In genomic region chr1:54483875-54484437, GRCh38 we compare ENCODE assay signal across 26 cellular contexts.
DNase-seq lines count a peak whose midpoint lies in the region; FAIRE-seq and TF ChIP-seq lines count a peak whose summit lies in the region.
"Had no signal": no experiment of that assay in that cellular context is flagged by ENCODE, and none has a peak within 500 bp of the region (broad histone marks: within the 10 kb centered on the region; RNA-seq: fewer than 3 reads in every experiment).

No MANE protein-coding gene starts in this region.

- no peaks in the 10 kb centered on the region for H3K27me3 Mint-ChIP-seq in activated naive CD8-positive, alpha-beta T cell
- H3K27me3 Mint-ChIP-seq in activated naive CD8-positive, alpha-beta T cell treated with anti-CD3 and anti-CD28 coated beads for 36 hours: no peaks in the 10 kb centered on the region
- peaks cover 28% of the 10 kb centered on the region for H3K27me3 Mint-ChIP-seq in astrocyte (ENCODE audit: low read depth, unreplicated experiment)
- peaks cover 8% of the 10 kb centered on the region for H3K27me3 Mint-ChIP-seq in HFFc6 (ENCODE audit: insufficient read depth)
- peaks cover 12% of the 10 kb centered on the region for H3K27me3 Mint-ChIP-seq in osteocyte (ENCODE audit: unreplicated experiment)
- H3K27me3 Mint-ChIP-seq: activated T-helper 17 cell treated with anti-CD3 and anti-CD28 coated beads, Interleukin-2, amount 50 U/mL, for 72 hours had no signal

- no peak overlapping the region for H3K4me3 ChIP-seq in astrocyte (ENCODE audit: insufficient read depth, low read depth, low read length)
- no peak overlapping the region for H3K4me3 ChIP-seq in mesendoderm (ENCODE audit: low read length)
- H3K4me3 ChIP-seq in uterus: no peak overlapping the region
- H3K4me3 ChIP-seq: GM12878, HAP-1, heart left ventricle, skin epidermis, tibial nerve had no signal

- H3K4me1 ChIP-seq in astrocyte (ENCODE audit: insufficient read depth, low read length): peaks cover 12% of the 10 kb centered on the region
- peaks cover 13% of the 10 kb centered on the region for H3K4me1 ChIP-seq in mesendoderm (ENCODE audit: control insufficient read depth, low read depth, low read length)
- no peaks in the 10 kb centered on the region for H3K4me1 ChIP-seq in uterus

- H3K4me1 Mint-ChIP-seq in activated naive CD8-positive, alpha-beta T cell (ENCODE audit: low read depth): peaks cover 55% of the 10 kb centered on the region
- peaks cover 50% of the 10 kb centered on the region for H3K4me1 Mint-ChIP-seq in activated naive CD8-positive, alpha-beta T cell treated with anti-CD3 and anti-CD28 coated beads for 36 hours
- peaks cover 18% of the 10 kb centered on the region for H3K4me1 Mint-ChIP-seq in astrocyte (ENCODE audit: low read depth, unreplicated experiment)
- peaks cover 26% of the 10 kb centered on the region for H3K4me1 Mint-ChIP-seq in HFFc6 (ENCODE audit: low read depth)
- H3K4me1 Mint-ChIP-seq in osteocyte (ENCODE audit: unreplicated experiment): peaks cover 31% of the 10 kb centered on the region

- no peak overlapping the region for H2BK120ac ChIP-seq in mesendoderm (ENCODE audit: low read depth, low read length)

- no peak overlapping the region for H2AFZ ChIP-seq in astrocyte (ENCODE audit: low read depth, low read length)

- H3K79me1 ChIP-seq in mesendoderm (ENCODE audit: low read length): no peaks in the 10 kb centered on the region

- no peak overlapping the region for H3K4me3 Mint-ChIP-seq in activated naive CD8-positive, alpha-beta T cell
- H3K4me3 Mint-ChIP-seq in activated naive CD8-positive, alpha-beta T cell treated with anti-CD3 and anti-CD28 coated beads for 36 hours: no peak overlapping the region
- no peak overlapping the region for H3K4me3 Mint-ChIP-seq in astrocyte (ENCODE audit: unreplicated experiment)
- H3K4me3 Mint-ChIP-seq in HFFc6: no peak overlapping the region
- no peak overlapping the region for H3K4me3 Mint-ChIP-seq in osteocyte (ENCODE audit: unreplicated experiment)
- H3K4me3 Mint-ChIP-seq: activated T-helper 17 cell treated with anti-CD3 and anti-CD28 coated beads, Interleukin-2, amount 50 U/mL, for 72 hours; WTC11 had no signal

- no CpG with 5 or more reads among the region's 11 CpGs for WGBS in mesendoderm (ENCODE audit: extremely low coverage, insufficient coverage, low lambda C conversion rate)

- no peak overlapping the region for H3K18ac ChIP-seq in mesendoderm (ENCODE audit: low read length)

- no peak for TF ChIP-seq CTCF in astrocyte (IDR thresholded peaks at IDR 0.05; ENCODE audit: insufficient read depth, low read depth, low read length)
- TF ChIP-seq CTCF in uterus (IDR thresholded peaks at IDR 0.05): no peak
- no peak for TF ChIP-seq CTCF in HFFc6 (IDR thresholded peaks at IDR 0.05)
- TF ChIP-seq CTCF in osteocyte (IDR thresholded peaks at IDR 0.05): no peak

- no peak overlapping the region for H2BK15ac ChIP-seq in mesendoderm (replicated peaks; ENCODE audit: low read depth)

- peak overlapping the region; percentile 18 for H3K27ac Mint-ChIP-seq in activated naive CD8-positive, alpha-beta T cell
- no peak overlapping the region for H3K27ac Mint-ChIP-seq in activated naive CD8-positive, alpha-beta T cell treated with anti-CD3 and anti-CD28 coated beads for 36 hours
- H3K27ac Mint-ChIP-seq in astrocyte (ENCODE audit: unreplicated experiment) (peak overlapping the region; percentile 48), HFFc6 (no peak overlapping the region), osteocyte (ENCODE audit: unreplicated experiment) (no peak overlapping the region)
- H3K27ac Mint-ChIP-seq: activated T-helper 17 cell treated with anti-CD3 and anti-CD28 coated beads, Interleukin-2, amount 50 U/mL, for 72 hours; WTC11 had no signal

- H3K23ac ChIP-seq in mesendoderm (ENCODE audit: low read length): no peak overlapping the region

- FAIRE-seq in astrocyte (lab: Jason Lieb, UNC): no peak
- FAIRE-seq: A204.1, GM12878 had no signal

- H2AK5ac ChIP-seq in mesendoderm (ENCODE audit: low read length): no peak overlapping the region

- no peak for TF ChIP-seq POLR2A in uterus (IDR thresholded peaks at IDR 0.05)

- no peak overlapping the region for H3K56ac ChIP-seq in mesendoderm (ENCODE audit: low read length)

- H3K9ac ChIP-seq in astrocyte (ENCODE audit: low read length) (no peak overlapping the region), mesendoderm (ENCODE audit: low read length) (no peak overlapping the region)

- H3K4ac ChIP-seq in mesendoderm (ENCODE audit: low read depth, low read length): no peak overlapping the region

- H4K20me1 ChIP-seq in astrocyte (ENCODE audit: insufficient read depth, low read length): no peaks in the 10 kb centered on the region

- H3K9me3 Mint-ChIP-seq in activated naive CD8-positive, alpha-beta T cell (ENCODE audit: low read depth): no peaks in the 10 kb centered on the region
- no peaks in the 10 kb centered on the region for H3K9me3 Mint-ChIP-seq in activated naive CD8-positive, alpha-beta T cell treated with anti-CD3 and anti-CD28 coated beads for 36 hours
- H3K9me3 Mint-ChIP-seq in astrocyte (ENCODE audit: unreplicated experiment) (no peaks in the 10 kb centered on the region), HFFc6 (no peaks in the 10 kb centered on the region), osteocyte (ENCODE audit: unreplicated experiment) (no peaks in the 10 kb centered on the region)
- H3K9me3 Mint-ChIP-seq: activated T-helper 17 cell treated with anti-CD3 and anti-CD28 coated beads, Interleukin-2, amount 50 U/mL, for 72 hours; WTC11 had no signal

- H3K4me2 ChIP-seq in astrocyte (ENCODE audit: low read length): no peak overlapping the region
- no peak overlapping the region for H3K4me2 ChIP-seq in mesendoderm (ENCODE audit: low read length)

- no peaks in the 10 kb centered on the region for H3K36me3 ChIP-seq in astrocyte (ENCODE audit: insufficient read depth, low read length)
- no peaks in the 10 kb centered on the region for H3K36me3 ChIP-seq in mesendoderm (ENCODE audit: control insufficient read depth, insufficient read depth, low read length)
- H3K36me3 ChIP-seq in uterus: no peaks in the 10 kb centered on the region
- H3K36me3 ChIP-seq: HAP-1, heart left ventricle, tibial nerve had no signal

- no peaks in the 10 kb centered on the region for H3K36me3 Mint-ChIP-seq in activated naive CD8-positive, alpha-beta T cell
- H3K36me3 Mint-ChIP-seq in activated naive CD8-positive, alpha-beta T cell treated with anti-CD3 and anti-CD28 coated beads for 36 hours: no peaks in the 10 kb centered on the region
- H3K36me3 Mint-ChIP-seq in astrocyte (ENCODE audit: low read depth, unreplicated experiment) (no peaks in the 10 kb centered on the region), HFFc6 (ENCODE audit: low read depth) (no peaks in the 10 kb centered on the region), osteocyte (ENCODE audit: unreplicated experiment) (no peaks in the 10 kb centered on the region)
- H3K36me3 Mint-ChIP-seq: WTC11 had no signal

- H4K8ac ChIP-seq in mesendoderm (ENCODE audit: low read depth, low read length): no peak overlapping the region

- H3K9me3 ChIP-seq in astrocyte (ENCODE audit: insufficient read depth, low read depth, low read length): no peaks in the 10 kb centered on the region
- no peaks in the 10 kb centered on the region for H3K9me3 ChIP-seq in uterus
- H3K9me3 ChIP-seq: HAP-1, heart left ventricle, tibial nerve had no signal

- H3K27me3 ChIP-seq in astrocyte (ENCODE audit: insufficient read depth, low read length): peaks cover 6% of the 10 kb centered on the region
- no peaks in the 10 kb centered on the region for H3K27me3 ChIP-seq in mesendoderm (ENCODE audit: insufficient read depth, low read length, poor library complexity)
- H3K27me3 ChIP-seq in uterus: no peaks in the 10 kb centered on the region
- H3K27me3 ChIP-seq: heart left ventricle, tibial nerve had no signal

- intact Hi-C loops in uterus (cut with DNase I; ENCODE audit: low total_unique reads) (no loop called here), posterior vena cava (cut with DNase I) (loop anchor here in 1 of 2 donors (10.0 kb wide), 2 partner anchors 399 to 629 kb away; no protein-coding TSS in a partner anchor)

- no peak overlapping the region for H4K5ac ChIP-seq in mesendoderm (ENCODE audit: low read length)

- H3K79me2 ChIP-seq in astrocyte (ENCODE audit: insufficient read depth, low read length) (no peaks in the 10 kb centered on the region), mesendoderm (ENCODE audit: control insufficient read depth, insufficient read depth, low read length) (no peaks in the 10 kb centered on the region)

- no peak overlapping the region for H2BK5ac ChIP-seq in mesendoderm (ENCODE audit: low read length)

- no peak for DNase-seq in activated naive CD8-positive, alpha-beta T cell treated with anti-CD3 and anti-CD28 coated beads for 36 hours
- no peak for DNase-seq in astrocyte (ENCODE audit: low read depth)
- peak; percentile 76 for DNase-seq in mesendoderm
- DNase-seq in uterus: no peak
- DNase-seq in posterior vena cava (ENCODE audit: low spot score): no peak
- no peak for DNase-seq in HFFc6
- no peak for DNase-seq in osteocyte (ENCODE audit: extremely low spot score, unreplicated experiment)
- DNase-seq: activated CD4-positive, alpha-beta T cell treated with anti-CD3 and anti-CD28 coated beads, Interleukin-2, amount 50 U/mL, for 4 hours; activated CD8-positive, alpha-beta memory T cell treated with anti-CD3 and anti-CD28 coated beads, Interleukin-2, amount 50 U/mL, for 48 hours; DND-41; MM.1S; NCI-H1436; NCI-H2107; NCI-H510A treated with DMSO at 0.1 percent for 48 hours; nucleus accumbens; PC-3; SHP77 treated with DMSO at 0.1 percent for 48 hours had no signal

- H3K27ac ChIP-seq in astrocyte (ENCODE audit: low read depth, low read length) (no peak overlapping the region), mesendoderm (ENCODE audit: low read depth, low read length) (no peak overlapping the region), uterus (peak overlapping the region; percentile 8 to 98)
- H3K27ac ChIP-seq: heart left ventricle, tibial nerve had no signal

Comparison
In these comparisons a context has a peak if more than half of its experiments do, and no peak if none do; other contexts are left out.
1. H3K27ac Mint-ChIP-seq: peak in activated naive CD8-positive, alpha-beta T cell (single experiment) and astrocyte (single experiment); none in activated naive CD8-positive, alpha-beta T cell treated with anti-CD3 and anti-CD28 coated beads for 36 hours (single experiment), HFFc6 (single experiment) and osteocyte (single experiment).
2. H3K27ac ChIP-seq: peak in uterus (2 of 2); none in astrocyte (single experiment) and mesendoderm (single experiment).